ENCODE assay signal across 1 cellular context in the genomic region with DNA sequence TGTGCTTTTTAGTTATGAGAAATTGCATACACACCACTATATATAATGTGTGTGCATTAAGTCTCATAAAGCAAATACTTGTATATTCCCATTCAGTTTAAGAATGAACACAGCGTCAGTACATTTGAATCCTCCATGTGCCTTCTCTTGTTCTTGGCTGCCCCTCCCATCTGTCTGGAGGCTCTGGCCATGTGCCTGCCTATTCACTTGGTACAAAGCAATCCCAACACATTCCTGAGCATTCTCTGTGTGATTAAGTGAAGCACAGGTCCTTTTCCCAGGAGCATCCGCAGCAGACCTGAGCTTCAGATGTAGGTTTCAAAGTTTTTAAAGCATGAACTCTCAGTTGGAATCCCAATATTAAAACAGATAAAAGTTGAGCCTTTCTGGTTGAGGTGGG.
TF ChIP-seq lines count a peak whose summit lies in the region.

No MANE protein-coding gene starts in this region.

TF ChIP-seq in HepG2, 621 proteins besides CTCF, POLR2A, EP300 and RAD21:
- TF ChIP-seq GTF2F1 (IDR thresholded peaks at IDR 0.05; ENCODE audit: low read length) (no peak), MXI1 (IDR thresholded peaks at IDR 0.05; ENCODE audit: borderline replicate concordance, low read depth, low read length) (no peak), KDM6A (CRISPR knock-in tag; IDR thresholded peaks at IDR 0.05; ENCODE audit: low read depth) (no peak), NFE2L2 (IDR thresholded peaks at IDR 0.05; ENCODE audit: low read length) (no peak), ZNF790 (CRISPR knock-in tag; IDR thresholded peaks at IDR 0.05; ENCODE audit: borderline replicate concordance) (no peak)
- TF ChIP-seq, protein P1, sequence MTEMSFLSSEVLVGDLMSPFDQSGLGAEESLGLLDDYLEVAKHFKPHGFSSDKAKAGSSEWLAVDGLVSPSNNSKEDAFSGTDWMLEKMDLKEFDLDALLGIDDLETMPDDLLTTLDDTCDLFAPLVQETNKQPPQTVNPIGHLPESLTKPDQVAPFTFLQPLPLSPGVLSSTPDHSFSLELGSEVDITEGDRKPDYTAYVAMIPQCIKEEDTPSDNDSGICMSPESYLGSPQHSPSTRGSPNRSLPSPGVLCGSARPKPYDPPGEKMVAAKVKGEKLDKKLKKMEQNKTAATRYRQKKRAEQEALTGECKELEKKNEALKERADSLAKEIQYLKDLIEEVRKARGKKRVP (CRISPR knock-in tag; IDR thresholded peaks at IDR 0.05), result no peak
